24 cellular contexts compared by ENCODE assay signal in the genomic region with DNA sequence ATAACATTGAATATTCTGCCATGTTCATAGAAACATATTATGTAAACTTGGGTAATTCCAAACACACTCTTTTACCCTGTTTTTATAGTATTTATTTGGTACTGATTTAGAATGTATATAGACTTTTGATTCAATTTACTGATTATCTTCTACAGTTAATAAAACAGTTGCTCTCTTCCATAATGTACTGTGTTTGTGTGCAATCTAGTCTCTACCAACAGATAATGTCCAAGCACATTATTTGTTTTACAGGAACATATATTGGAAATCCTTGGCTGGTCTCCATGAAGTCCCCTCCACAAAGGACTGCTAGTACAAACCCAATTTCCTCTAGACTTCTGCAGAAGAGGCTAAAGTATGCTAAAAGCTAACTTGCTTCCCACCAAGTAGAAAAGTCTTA.
"Had no signal": no experiment of that assay in that cellular context is flagged by ENCODE, and none has a peak within 500 bp of the region (broad histone marks: within the 10 kb centered on the region; RNA-seq: fewer than 3 reads in every experiment).

No MANE protein-coding gene starts in this region.

- H3K27me3 ChIP-seq: ovary, right lobe of liver, sigmoid colon, stomach, thyroid gland, tibial nerve, upper lobe of left lung, vagina had no signal

- DNase-seq: nephron progenitor cell; occipital lobe; ovary; psoas muscle; right cardiac atrium; right lobe of liver; sigmoid colon; small intestine; stimulated activated CD4-positive, alpha-beta T cell treated with anti-CD3 and anti-CD28 coated beads, Interleukin-15, amount 100 ng/mL, for 24 hours; stimulated activated CD4-positive, alpha-beta T cell treated with anti-CD3 and anti-CD28 coated beads, Interleukin-2, amount 100 ng/mL, for 24 hours; stimulated activated CD4-positive, alpha-beta T cell treated with anti-CD3 and anti-CD28 coated beads, Interleukin-2, amount 100 ng/mL, for 48 hours; stimulated activated CD4-positive, alpha-beta T cell treated with anti-CD3 and anti-CD28 coated beads, Interleukin-4, amount 100 ng/mL, for 24 hours; stimulated activated naive B cell treated with anti-CD40 and anti-IgM and Interleukin-4, amounts not matched to agents 10 μg/mL and 1 μg/mL and 100 μg/mL, for 72 hours; stimulated activated naive CD4-positive, alpha-beta T cell treated with Interleukin-2 at 50 U/mL for 16 hours; stomach; trophoblast cell; upper lobe of left lung had no signal

- H3K4me1 ChIP-seq: parathyroid adenoma, psoas muscle, sigmoid colon, vagina had no signal

- H3K36me3 ChIP-seq: ovary, right lobe of liver, sigmoid colon, stomach, thoracic aorta, thyroid gland, tibial nerve, upper lobe of left lung, vagina had no signal

- H3K27ac ChIP-seq: ovary, parathyroid adenoma, psoas muscle, right lobe of liver, sigmoid colon, stomach, thoracic aorta, thyroid gland, tibial nerve, upper lobe of left lung, vagina had no signal

- H3K4me3 ChIP-seq: ovary, psoas muscle, right lobe of liver, sigmoid colon, stomach, thoracic aorta, thyroid gland, tibial nerve, upper lobe of left lung, vagina had no signal

- H3K79me2 ChIP-seq: parathyroid adenoma had no signal

- ATAC-seq: natural killer cell treated with Interleukin-12 subunit alpha and Interleukin-12 subunit beta and Interleukin-15 and Interleukin-18, amount 100 ng/mL, for 72 hours; psoas muscle; right cardiac atrium; right lobe of liver; stimulated activated effector memory CD8-positive, alpha-beta T cell treated with anti-CD3 and anti-CD28 coated beads, Interleukin-12 subunit alpha, Interleukin-12 subunit beta, amount 100 ng/mL, for 72 hours; stimulated activated naive B cell treated with anti-CD40 and anti-IgM and Interleukin-4, amounts not matched to agents 10 μg/mL and 1 μg/mL and 100 μg/mL, for 72 hours had no signal

- H3K9ac ChIP-seq: parathyroid adenoma had no signal
